Comparison of ENCODE assay signal across 1 cellular context in genomic region chr1:26910343-26911160, GRCh38.
TF ChIP-seq lines count a peak whose summit lies in the region.

No MANE protein-coding gene starts in this region.

TF ChIP-seq in HepG2, 621 proteins besides CTCF, POLR2A, EP300 and RAD21 (continued from another document and continues in another):
- 0 out of 2 replicates have a peak, but pooled peaks have one; percentile 1 for TF ChIP-seq ETS1 (CRISPR knock-in tag; IDR thresholded peaks at IDR 0.05)
- TF ChIP-seq PRDM4 (CRISPR knock-in tag; IDR thresholded peaks at IDR 0.05; ENCODE audit: borderline replicate concordance), result no peak
- no peak; the same call in 1 of the 2 replicates for TF ChIP-seq BRF2 (CRISPR knock-in tag; IDR thresholded peaks at IDR 0.05)
- TF ChIP-seq GPN1 (CRISPR knock-in tag; IDR thresholded peaks at IDR 0.05; ENCODE audit: borderline replicate concordance), result no peak
- no peak; the same call in 1 of the 2 replicates for TF ChIP-seq NFKB2 (CRISPR knock-in tag; IDR thresholded peaks at IDR 0.05; ENCODE audit: borderline replicate concordance)
- no peak for TF ChIP-seq ZNF740 (CRISPR knock-in tag; IDR thresholded peaks at IDR 0.05)
- no peak for TF ChIP-seq ZNF430 (CRISPR knock-in tag; IDR thresholded peaks at IDR 0.05)
- TF ChIP-seq ZNF577 (CRISPR knock-in tag; IDR thresholded peaks at IDR 0.05; ENCODE audit: borderline replicate concordance, low read depth), result no peak
- TF ChIP-seq ZNF326 (CRISPR knock-in tag; IDR thresholded peaks at IDR 0.05; ENCODE audit: borderline replicate concordance), result no peak
- TF ChIP-seq KAT2B (IDR thresholded peaks at IDR 0.05; ENCODE audit: borderline replicate concordance, low read depth, low read length), result no peak
- no peak for TF ChIP-seq HOXA7 (CRISPR knock-in tag; IDR thresholded peaks at IDR 0.05)
- peak; percentile 96 for TF ChIP-seq SKI (IDR thresholded peaks at IDR 0.05; ENCODE audit: partially characterized antibody)
- TF ChIP-seq ZNF576 (CRISPR knock-in tag; IDR thresholded peaks at IDR 0.05), result 0 out of 2 replicates have a peak, but pooled peaks have one; percentile 80
- 0 out of 2 replicates have a peak, but pooled peaks have one; percentile 61 for TF ChIP-seq ZNF317 (CRISPR knock-in tag; IDR thresholded peaks at IDR 0.05)
- TF ChIP-seq ZBTB7A (CRISPR knock-in tag; IDR thresholded peaks at IDR 0.05), result peak; percentile 32; the same call in 1 of the 2 replicates
- TF ChIP-seq ZSCAN5A (CRISPR knock-in tag; IDR thresholded peaks at IDR 0.05; ENCODE audit: borderline replicate concordance), result peak; percentile 83; the same call in 1 of the 2 replicates
- TF ChIP-seq DNMT3B (CRISPR knock-in tag; conservative IDR thresholded peaks at IDR 0.05), result peak; percentile 85; the same call in 1 of the 2 replicates
- TF ChIP-seq MAFK (conservative IDR thresholded peaks at IDR 0.05 in 1 of 2, IDR thresholded peaks at IDR 0.05 in 1 of 2; ENCODE audit: low read length in 2 of 2), result no peak
- no peak for TF ChIP-seq SRSF1 (optimal IDR thresholded peaks at IDR 0.05; ENCODE audit: low read depth, low read length)
- TF ChIP-seq SMAD3 (CRISPR knock-in tag; IDR thresholded peaks at IDR 0.05), result peak; percentile 72; the same call in 1 of the 2 replicates
- TF ChIP-seq SMYD3 (CRISPR knock-in tag; IDR thresholded peaks at IDR 0.05), result no peak
- peak; percentile 91; the same call in 1 of the 2 replicates for TF ChIP-seq GATA4 (IDR thresholded peaks at IDR 0.05; ENCODE audit: borderline replicate concordance, low read depth)
- TF ChIP-seq JUNB (CRISPR knock-in tag; IDR thresholded peaks at IDR 0.05; ENCODE audit: borderline replicate concordance), result peak; percentile 56; the same call in 1 of the 2 replicates
- peak; percentile 33; the same call in 1 of the 2 replicates for TF ChIP-seq IRF2 (CRISPR knock-in tag; IDR thresholded peaks at IDR 0.05)
- peak; percentile 56; the same call in 1 of the 2 replicates for TF ChIP-seq ZNF24 (IDR thresholded peaks at IDR 0.05)
- peak; percentile 82; the same call in 1 of the 2 replicates for TF ChIP-seq IKZF5 (CRISPR knock-in tag; IDR thresholded peaks at IDR 0.05)
- TF ChIP-seq CAMTA2 (CRISPR knock-in tag; IDR thresholded peaks at IDR 0.05; ENCODE audit: borderline replicate concordance), result no peak; the same call in 1 of the 2 replicates
- TF ChIP-seq SSRP1 (CRISPR knock-in tag; IDR thresholded peaks at IDR 0.05), result 0 out of 2 replicates have a peak, but pooled peaks have one; percentile 21
- TF ChIP-seq ZFP82 (CRISPR knock-in tag; IDR thresholded peaks at IDR 0.05; ENCODE audit: borderline replicate concordance), result no peak
- TF ChIP-seq CREBL2 (CRISPR knock-in tag; IDR thresholded peaks at IDR 0.05; ENCODE audit: borderline replicate concordance), result no peak
- peak; percentile 66 for TF ChIP-seq POGZ (CRISPR knock-in tag; IDR thresholded peaks at IDR 0.05)
- no peak for TF ChIP-seq ZNF777 (CRISPR knock-in tag; IDR thresholded peaks at IDR 0.05)
- TF ChIP-seq ZNF296 (CRISPR knock-in tag; conservative IDR thresholded peaks at IDR 0.05), result no peak
- TF ChIP-seq ELF4 (CRISPR knock-in tag; IDR thresholded peaks at IDR 0.05; ENCODE audit: borderline replicate concordance), result no peak
- TF ChIP-seq TIGD3 (CRISPR knock-in tag; IDR thresholded peaks at IDR 0.05; ENCODE audit: borderline replicate concordance), result no peak
- peak; percentile 76 for TF ChIP-seq ZNF350 (CRISPR knock-in tag; IDR thresholded peaks at IDR 0.05; ENCODE audit: borderline replicate concordance, low read depth)
- TF ChIP-seq ZNF670 (CRISPR knock-in tag; IDR thresholded peaks at IDR 0.05; ENCODE audit: borderline replicate concordance), result peak; percentile 49; the same call in 1 of the 2 replicates
- TF ChIP-seq GPBP1L1 (CRISPR knock-in tag; IDR thresholded peaks at IDR 0.05), result no peak
- TF ChIP-seq CHD2 (IDR thresholded peaks at IDR 0.05; ENCODE audit: low read depth, low read length), result no peak
- TF ChIP-seq ZNF343 (CRISPR knock-in tag; IDR thresholded peaks at IDR 0.05), result no peak
- TF ChIP-seq CEBPB (IDR thresholded peaks at IDR 0.05; ENCODE audit: borderline replicate concordance, low read depth, low read length), result peak; percentile 96
- 0 out of 2 replicates have a peak, but pooled peaks have one; percentile 39 for TF ChIP-seq TEF (CRISPR knock-in tag; IDR thresholded peaks at IDR 0.05)
- peak; percentile 97 for TF ChIP-seq ETV5 (CRISPR knock-in tag; IDR thresholded peaks at IDR 0.05; ENCODE audit: borderline replicate concordance)
- peak; percentile 95 for TF ChIP-seq ARID5B (CRISPR knock-in tag; IDR thresholded peaks at IDR 0.05)
- peak; percentile 74; the same call in 1 of the 2 replicates for TF ChIP-seq MEIS1 (CRISPR knock-in tag; IDR thresholded peaks at IDR 0.05; ENCODE audit: borderline replicate concordance)
- no peak; the same call in 1 of the 2 replicates for TF ChIP-seq ZNF333 (CRISPR knock-in tag; IDR thresholded peaks at IDR 0.05; ENCODE audit: borderline replicate concordance)
- TF ChIP-seq ELF3 (CRISPR knock-in tag; IDR thresholded peaks at IDR 0.05), result peak; percentile 76
- no peak for TF ChIP-seq ZNF207 (IDR thresholded peaks at IDR 0.05; ENCODE audit: borderline replicate concordance)
- TF ChIP-seq ZNF616 (CRISPR knock-in tag; IDR thresholded peaks at IDR 0.05; ENCODE audit: low read depth), result no peak
